9 cellular contexts compared by ENCODE assay signal in genomic region chr9:23825143-23825531, GRCh38. TPM values are rescaled to one million over a fixed set of nuclear protein-coding genes. Genes with fewer than 3 reads are reported as not detected.
DNase-seq lines count a peak whose midpoint lies in the region; FAIRE-seq and TF ChIP-seq lines count a peak whose summit lies in the region.
"Had no signal": no experiment of that assay in that cellular context is flagged by ENCODE, and none has a peak within 500 bp of the region (broad histone marks: within the 10 kb centered on the region; RNA-seq: fewer than 3 reads in every experiment).

No MANE protein-coding gene starts in this region.

- no peak overlapping the region for H3K4me3 Mint-ChIP-seq in MCF 10A (ENCODE audit: unreplicated experiment)
- H3K4me3 Mint-ChIP-seq in activated T-cell treated with anti-CD3 and anti-CD28 coated beads, Interleukin-2, amount 50 U/mL, for 24 hours: no peak overlapping the region

- H3K9ac ChIP-seq in kidney (ENCODE audit: low read length in 2 of 2): no peak overlapping the region

- H3K9me3 ChIP-seq in kidney (ENCODE audit: control insufficient read depth in 1 of 2, low read length in 2 of 2): peaks cover 0 to 5% of the 10 kb centered on the region in 2 donors
- H3K9me3 ChIP-seq in tibial artery: no peaks in the 10 kb centered on the region

- H3K27ac ChIP-seq in kidney (ENCODE audit: low read depth in 2 of 2, low read length in 2 of 2) (no peak overlapping the region), tibial artery (no peak overlapping the region)

- intact Hi-C loops in MCF 10A (cut with micrococcal nuclease): loop anchor here (10.0 kb wide), 4 partner anchors 140 to 1850 kb away; partner anchors contain the start of gene TUSC1
- intact Hi-C loops in kidney (cut with DNase I): no loop called here
- intact Hi-C loops in tibial artery (cut with DNase I; ENCODE audit: low total_unique reads): no loop called here

- H3K4me3 ChIP-seq in kidney (ENCODE audit: low read length in 2 of 2): peak overlapping the region; percentile 50 to 61
- H3K4me3 ChIP-seq in tibial artery: peak overlapping the region; percentile 37 to 43

- H3K4me1 Mint-ChIP-seq in MCF 10A (ENCODE audit: insufficient read depth, unreplicated experiment): no peaks in the 10 kb centered on the region
- peaks cover 2% of the 10 kb centered on the region for H3K4me1 Mint-ChIP-seq in activated T-cell treated with anti-CD3 and anti-CD28 coated beads, Interleukin-2, amount 50 U/mL, for 24 hours (ENCODE audit: low read depth)

- H3K4me1 ChIP-seq in kidney (ENCODE audit: control insufficient read depth in 1 of 2, insufficient read depth in 1 of 2, low read depth in 1 of 2, low read length in 2 of 2) (peaks cover 0 to 4% of the 10 kb centered on the region in 2 donors), tibial artery (peaks cover 0 to 44% (median 24%) of the 10 kb centered on the region in 4 donors)

- no peaks in the 10 kb centered on the region for H3K36me3 Mint-ChIP-seq in MCF 10A (ENCODE audit: insufficient read depth, unreplicated experiment)
- no peaks in the 10 kb centered on the region for H3K36me3 Mint-ChIP-seq in activated T-cell treated with anti-CD3 and anti-CD28 coated beads, Interleukin-2, amount 50 U/mL, for 24 hours (ENCODE audit: low read depth)

- no peaks in the 10 kb centered on the region for H3K36me3 ChIP-seq in kidney (ENCODE audit: control insufficient read depth in 1 of 2, insufficient read depth in 2 of 2, low read length in 2 of 2)
- H3K36me3 ChIP-seq in tibial artery: no peaks in the 10 kb centered on the region

- BruUV-seq in MCF 10A (replicated peaks; lab: Mats Ljungman, UMichigan): no TSS peak

- TF ChIP-seq CTCF in MCF 10A (IDR thresholded peaks at IDR 0.05; ENCODE audit: unreplicated experiment) (no peak), kidney (IDR thresholded peaks at IDR 0.05; ENCODE audit: borderline replicate concordance, extremely low read depth, insufficient read depth) (no peak), tibial artery (IDR thresholded peaks at IDR 0.05) (no peak)

- H3K27me3 Mint-ChIP-seq in MCF 10A (ENCODE audit: insufficient read depth, unreplicated experiment): peaks cover 5% of the 10 kb centered on the region
- H3K27me3 Mint-ChIP-seq in activated T-cell treated with anti-CD3 and anti-CD28 coated beads, Interleukin-2, amount 50 U/mL, for 24 hours: peaks cover 27% of the 10 kb centered on the region

- DNase-seq in NCI-H2196 (lab: John Stamatoyannopoulos, UW; ENCODE audit: unreplicated experiment) (peak; percentile 29), NCI-H2196 treated with DMSO at 0.1 percent for 48 hours (lab: John Stamatoyannopoulos, UW; ENCODE audit: unreplicated experiment) (no peak), MCF 10A (ENCODE audit: unreplicated experiment) (peak; percentile 1), kidney (no peak), tibial artery (no peak), frontal cortex (ENCODE audit: low spot score in 2 of 2) (no peak)
- no peak for DNase-seq in activated T-cell treated with anti-CD3 and anti-CD28 coated beads, Interleukin-2, amount 50 U/mL, for 24 hours
- DNase-seq in activated naive CD4-positive, alpha-beta T cell treated with Interleukin-2 at 50 U/mL for 16 hours: no peak
- DNase-seq: ACHN had no signal

- peaks cover 0 to 89% of the 10 kb centered on the region in 2 donors for H3K27me3 ChIP-seq in tibial artery

- POLR2A ChIA-PET in MCF 10A (lab: Yijun Ruan, JAX): interaction anchor here (0.5 to 3.5 kb wide), 7 partner anchors 13 to 1083 kb away, joined by 3 to 39 read pairs (median 3); no protein-coding TSS in a partner anchor

- H3K9me3 Mint-ChIP-seq in MCF 10A (ENCODE audit: unreplicated experiment): no peaks in the 10 kb centered on the region
- peaks cover 3% of the 10 kb centered on the region for H3K9me3 Mint-ChIP-seq in activated T-cell treated with anti-CD3 and anti-CD28 coated beads, Interleukin-2, amount 50 U/mL, for 24 hours

- no peak overlapping the region for H3K27ac Mint-ChIP-seq in MCF 10A (ENCODE audit: low read depth, unreplicated experiment)
- no peak overlapping the region for H3K27ac Mint-ChIP-seq in activated T-cell treated with anti-CD3 and anti-CD28 coated beads, Interleukin-2, amount 50 U/mL, for 24 hours

- FAIRE-seq in kidney (lab: Jason Lieb, UNC) (no peak), frontal cortex (lab: Jason Lieb, UNC) (no peak)

- CTCF ChIA-PET in MCF 10A (lab: Yijun Ruan, JAX): no interaction called here

RNA-seq across cellular contexts. Expression of gene ELAVL2, which starts 0.9 kb away (rescaled TPM):
- total RNA-seq in MCF 10A (2022) (1.6 and 6.0 TPM in 2 replicates), kidney (0.35 TPM), frontal cortex (311 TPM)
- 0.19 TPM for polyA plus RNA-seq in kidney (ENCODE audit: insufficient read depth, low read depth, low replicate concordance)

Comparison
In these comparisons a context has a peak if more than half of its experiments do, and no peak if none do; other contexts are left out.
1. DNase-seq: peak in NCI-H2196 (single experiment) and MCF 10A (single experiment); none in NCI-H2196 treated with DMSO at 0.1 percent for 48 hours (single experiment), kidney (single experiment), tibial artery (0 of 2), frontal cortex (0 of 2), activated T-cell treated with anti-CD3 and anti-CD28 coated beads, Interleukin-2, amount 50 U/mL, for 24 hours (single experiment) and activated naive CD4-positive, alpha-beta T cell treated with Interleukin-2 at 50 U/mL for 16 hours (single experiment).
2. RNA of gene ELAVL2, which starts 0.9 kb away (total RNA-seq): 311 TPM in frontal cortex (single experiment); 1.6 to 6.0 TPM in MCF 10A and 0.35 TPM in kidney (single experiment); every median in the first group is over 10 times any median in the second.